In genomic region chr12:110444455-110444854, GRCh38 we compare ENCODE assay signal across 1 cellular context.
TF ChIP-seq lines count a peak whose summit lies in the region.

No MANE protein-coding gene starts in this region.

TF ChIP-seq in SK-N-SH, 30 proteins besides CTCF, POLR2A, EP300 and RAD21 (continued from another document):
- TF ChIP-seq POLR2AphosphoS5 (IDR thresholded peaks at IDR 0.05; ENCODE audit: low read depth, low read length) (no peak), TEAD4 (IDR thresholded peaks at IDR 0.05; ENCODE audit: borderline replicate concordance, insufficient read depth) (no peak), YY1 (IDR thresholded peaks at IDR 0.05; ENCODE audit: low read depth) (no peak), IRF3 (IDR thresholded peaks at IDR 0.05; ENCODE audit: low read depth, low read length) (no peak)
